22 cellular contexts compared by ENCODE assay signal in genomic region chr7:6501586-6502564, GRCh38. TPM values are rescaled to one million over a fixed set of nuclear protein-coding genes. Genes with fewer than 3 reads are reported as not detected.
DNase-seq lines count a peak whose midpoint lies in the region; TF ChIP-seq lines count a peak whose summit lies in the region.
"Had no signal": no experiment of that assay in that cellular context is flagged by ENCODE, and none has a peak within 500 bp of the region (broad histone marks: within the 10 kb centered on the region; RNA-seq: fewer than 3 reads in every experiment).

No MANE protein-coding gene starts in this region.

- intact Hi-C loops in Caco-2 (cut with micrococcal nuclease; ENCODE audit: unreplicated experiment), result no loop called here

- no peaks in the 10 kb centered on the region for H3K27me3 ChIP-seq in Caco-2 (replicated peaks; ENCODE audit: control insufficient read depth, insufficient read depth, low read length)
- H3K27me3 ChIP-seq in NT2/D1 (ENCODE audit: insufficient read depth, insufficient read length), result peaks cover 13% of the 10 kb centered on the region
- H3K27me3 ChIP-seq: adrenal gland, heart left ventricle, Peyer's patch, SJSA1 had no signal

- H3K9me3 Mint-ChIP-seq in Caco-2 (ENCODE audit: unreplicated experiment) (no peaks in the 10 kb centered on the region), neural crest cell (no peaks in the 10 kb centered on the region)
- H3K9me3 Mint-ChIP-seq: activated CD4-positive, alpha-beta memory T cell treated with anti-CD3 and anti-CD28 coated beads, Interleukin-2, amount 10 ng/mL, durations not matched to agents 7 days and 5 days; T-helper 1 cell treated with Interleukin-12 subunit alpha and Interleukin-12 subunit beta and Interleukin-4 antibody, amounts not matched to agents 30 μg/mL and 1 μg/mL, for 36 hours had no signal

- H3K27ac Mint-ChIP-seq in Caco-2 (ENCODE audit: unreplicated experiment) (no peak overlapping the region), neural crest cell (ENCODE audit: unreplicated experiment) (no peak overlapping the region)
- H3K27ac Mint-ChIP-seq: activated CD4-positive, alpha-beta memory T cell treated with anti-CD3 and anti-CD28 coated beads, Interleukin-2, amount 10 ng/mL, durations not matched to agents 7 days and 5 days; T-helper 1 cell treated with Interleukin-12 subunit alpha and Interleukin-12 subunit beta and Interleukin-4 antibody, amounts not matched to agents 30 μg/mL and 1 μg/mL, for 36 hours had no signal

- no peak for TF ChIP-seq CTCF in Caco-2 (IDR thresholded peaks at IDR 0.05; ENCODE audit: insufficient read depth in 1 of 2, low read depth in 1 of 2, low read length in 1 of 2, severe bottlenecking in 1 of 2, unreplicated experiment in 1 of 2)
- no peak for TF ChIP-seq CTCF in neural crest cell (conservative IDR thresholded peaks at IDR 0.05)

- no peaks in the 10 kb centered on the region; the same call in 1 of the 2 replicates for H3K36me3 ChIP-seq in Caco-2 (ENCODE audit: control insufficient read depth, insufficient read depth, low read length)
- no peaks in the 10 kb centered on the region for H3K36me3 ChIP-seq in NT2/D1 (ENCODE audit: insufficient read depth, insufficient read length, low read length)
- H3K36me3 ChIP-seq: adrenal gland, heart left ventricle, Peyer's patch, SJSA1, thoracic aorta had no signal

- H3K36me3 Mint-ChIP-seq in Caco-2 (ENCODE audit: insufficient read depth, unreplicated experiment) (peaks cover 10% of the 10 kb centered on the region), neural crest cell (ENCODE audit: low read depth) (no peaks in the 10 kb centered on the region)

- no peak overlapping the region for H3K9ac ChIP-seq in NT2/D1 (ENCODE audit: insufficient read length, low read depth)

- H3K4me3 Mint-ChIP-seq in Caco-2 (ENCODE audit: unreplicated experiment) (peak overlapping the region; percentile 91), neural crest cell (peak overlapping the region; percentile 12)
- H3K4me3 Mint-ChIP-seq: T-helper 1 cell treated with Interleukin-12 subunit alpha and Interleukin-12 subunit beta and Interleukin-4 antibody, amounts not matched to agents 30 μg/mL and 1 μg/mL, for 36 hours had no signal

- no peak overlapping the region for H3K4me3 ChIP-seq in Caco-2 (ENCODE audit: low read depth, low read length)
- H3K4me3 ChIP-seq in NT2/D1 (ENCODE audit: insufficient read length, low read depth), result peak overlapping the region; percentile 1
- H3K4me3 ChIP-seq: coronary artery, psoas muscle, SJSA1, thoracic aorta had no signal

- no peaks in the 10 kb centered on the region for H3K9me3 ChIP-seq in Caco-2
- H3K9me3 ChIP-seq in NT2/D1 (ENCODE audit: insufficient read depth, low read length), result no peaks in the 10 kb centered on the region
- H3K9me3 ChIP-seq: adrenal gland, heart left ventricle, Peyer's patch, psoas muscle, thoracic aorta had no signal

- POLR2A ChIA-PET in Caco-2 (lab: Charles Lee), result no interaction called here

- DNase-seq in Caco-2 (no peak), NT2/D1 (ENCODE audit: low read depth, low spot score) (no peak), neural crest cell (ENCODE audit: low read depth, low spot score) (no peak), NCI-H1694 (lab: John Stamatoyannopoulos, UW) (no peak), DMS79 (lab: John Stamatoyannopoulos, UW) (no peak)
- DNase-seq in activated CD4-positive, alpha-beta T cell treated with anti-CD3 and anti-CD28 coated beads, Interleukin-2, amount 50 U/mL, for 1 hour, result no peak
- DNase-seq: activated CD4-positive, alpha-beta memory T cell treated with anti-CD3 and anti-CD28 coated beads, Interleukin-2, amount 10 ng/mL, durations not matched to agents 7 days and 5 days; activated T-cell treated with anti-CD3 and anti-CD28 coated beads for 4 hours; NCI-H1105; NCI-H2081; Peyer's patch; psoas muscle; stimulated activated CD4-positive, alpha-beta T cell treated with anti-CD3 and anti-CD28 coated beads, Interleukin-2, amount 100 ng/mL, for 24 hours had no signal

- H3K4me1 ChIP-seq in Caco-2 (peaks cover 9% of the 10 kb centered on the region), NT2/D1 (ENCODE audit: insufficient read depth, insufficient read length) (peaks cover 19% of the 10 kb centered on the region)

- peaks cover 9% of the 10 kb centered on the region for H3K4me1 Mint-ChIP-seq in Caco-2 (ENCODE audit: low read depth, unreplicated experiment)
- no peaks in the 10 kb centered on the region for H3K4me1 Mint-ChIP-seq in neural crest cell

- CTCF ChIA-PET in Caco-2 (lab: Charles Lee), result no interaction called here

- TSS peak; percentile 28 for BruUV-seq in Caco-2 (replicated peaks; lab: Mats Ljungman, UMichigan)

- H3K27me3 Mint-ChIP-seq in Caco-2 (ENCODE audit: insufficient read depth, unreplicated experiment), result no peaks in the 10 kb centered on the region
- H3K27me3 Mint-ChIP-seq in neural crest cell (ENCODE audit: low read depth), result peaks cover 42% of the 10 kb centered on the region

RNA-seq across cellular contexts. Expression of gene KDELR2, which starts 17.9 kb away (rescaled TPM):
- 263 and 274 TPM in 2 replicates for total RNA-seq in Caco-2 (2022)
- 100 and 108 TPM in 2 replicates for total RNA-seq in neural crest cell

RNA-seq across cellular contexts. Expression of gene GRID2IP, which starts 49.4 kb away (rescaled TPM):
- total RNA-seq in Caco-2 (2022), result 0.65 and 0.95 TPM in 2 replicates
- 0.54 and 0.61 TPM in 2 replicates for total RNA-seq in neural crest cell
- total RNA-seq: HT1080, NCI-H460, SJSA1, skeletal muscle tissue had no signal

RNA-seq across cellular contexts. Expression of gene DAGLB, which starts 54.1 kb away (rescaled TPM):
- total RNA-seq in Caco-2 (2022) (25.8 and 32.6 TPM in 2 replicates), neural crest cell (33.0 and 36.0 TPM in 2 replicates)
